ENCODE assay signal across 8 cellular contexts in genomic region chr1:27416387-27417111, GRCh38. TPM values are rescaled to one million over a fixed set of nuclear protein-coding genes. Genes with fewer than 3 reads are reported as not detected.
DNase-seq lines count a peak whose midpoint lies in the region; ATAC-seq and TF ChIP-seq lines count a peak whose summit lies in the region.

No MANE protein-coding gene starts in this region.

- no peak overlapping the region for H3K4me3 ChIP-seq in GM06990 (replicated peaks; ENCODE audit: low read depth, low read length)
- no peak overlapping the region for H3K4me3 ChIP-seq in muscle layer of colon (ENCODE audit: low read depth in 1 of 2, low read length in 2 of 2)
- no peak overlapping the region for H3K4me3 ChIP-seq in upper lobe of left lung

- H3K27me3 ChIP-seq in GM06990 (replicated peaks; ENCODE audit: control insufficient read depth, insufficient read depth, low read length) (no peaks in the 10 kb centered on the region), muscle layer of colon (ENCODE audit: control insufficient read depth in 1 of 2, insufficient read depth in 2 of 2, low read length in 2 of 2) (no peaks in the 10 kb centered on the region), upper lobe of left lung (no peaks in the 10 kb centered on the region)

- peak; percentile 45 for DNase-seq in ACHN
- peak; percentile 64 for DNase-seq in GM06990 (ENCODE audit: extremely low read depth, insufficient read length)
- DNase-seq in NCI-H146 (lab: John Stamatoyannopoulos, UW) = peak; percentile 65
- DNase-seq in dermis blood vessel endothelial cell = peak; percentile 90
- DNase-seq in upper lobe of left lung = no peak

- TF ChIP-seq POLR2A in upper lobe of left lung (IDR thresholded peaks at IDR 0.05) = no peak

- in situ Hi-C loops in ACHN (cut with HindIII; ENCODE audit: low pct_ligation_motif_present, low pct_unique_long_range_greater_than_20kb, low sequenced_read_pairs) = no loop called here

- H3K27ac ChIP-seq in VCaP = no peak overlapping the region
- peak overlapping the region; percentile 77 for H3K27ac ChIP-seq in muscle layer of colon (ENCODE audit: low read depth, low read length)
- H3K27ac ChIP-seq in upper lobe of left lung = peak overlapping the region in 2 of 4 donors; percentile 36 to 71

- 64 to 80% methylated on average over 3 of the region's 3 CpGs for WGBS in upper lobe of left lung, 2 donors

- no peak for TF ChIP-seq EP300 in upper lobe of left lung (IDR thresholded peaks at IDR 0.05)

- TF ChIP-seq CTCF in GM06990 (IDR thresholded peaks at IDR 0.05; ENCODE audit: insufficient read depth, low read length, poor library complexity, severe bottlenecking) = peak; percentile 83
- TF ChIP-seq CTCF in VCaP (conservative IDR thresholded peaks at IDR 0.05) = peak; percentile 80
- peak; percentile 43 to 73 (median 56) for TF ChIP-seq CTCF in upper lobe of left lung (IDR thresholded peaks at IDR 0.05)

- ATAC-seq in upper lobe of left lung (ENCODE audit: low FRiP score in 2 of 2) (peak; percentile 62 to 67), HG03442 (IDR thresholded peaks at IDR 0.05; ENCODE audit: unreplicated experiment) (no peak)

- H3K36me3 ChIP-seq in GM06990 (ENCODE audit: control insufficient read depth, insufficient read depth, low read length) (peaks cover 11% of the 10 kb centered on the region), muscle layer of colon (ENCODE audit: insufficient read depth, low read length) (peaks cover 58% of the 10 kb centered on the region), upper lobe of left lung (peaks cover 37 to 71% (median 62%) of the 10 kb centered on the region in 4 donors)

- H3K9me3 ChIP-seq in muscle layer of colon (ENCODE audit: low read length) (no peaks in the 10 kb centered on the region), upper lobe of left lung (no peaks in the 10 kb centered on the region)

- H3K9ac ChIP-seq in muscle layer of colon (ENCODE audit: low read length) = peak overlapping the region; percentile 4

- H3K4me1 ChIP-seq in muscle layer of colon (ENCODE audit: insufficient read depth, low read length) (peaks cover 38% of the 10 kb centered on the region), upper lobe of left lung (peaks cover 31 to 60% (median 48%) of the 10 kb centered on the region in 4 donors)

RNA-seq across cellular contexts. Expression of gene GPR3, which starts 24.1 kb away (rescaled TPM):
- total RNA-seq in dermis blood vessel endothelial cell = 0.42 and 0.51 TPM in 2 replicates
- 1 to 10 TPM in 2 of 6 donors, under 1 TPM in 3, not detected in 1; 0.39 to 1.6 (median 0.76) TPM for total RNA-seq in upper lobe of left lung

RNA-seq across cellular contexts. Expression of gene CD164L2, which starts 33.4 kb away (rescaled TPM):
- total RNA-seq in dermis blood vessel endothelial cell (not detected in 2 replicates), upper lobe of left lung (10 to 100 TPM in 1 of 6 donors, 1 to 10 TPM in 5; 2.3 to 12.3 (median 5.5) TPM)

RNA-seq across cellular contexts. Expression of gene FCN3, which starts 41.9 kb away (rescaled TPM):
- total RNA-seq in dermis blood vessel endothelial cell (0.09 TPM in 1 of 2 replicates, not detected in the other), upper lobe of left lung (1,000 to 10,000 TPM in 1 of 6 donors, 100 to 1,000 TPM in 5; 145 to 1,319 (median 555) TPM)

RNA-seq across cellular contexts. Expression of gene MAP3K6, which starts 49.8 kb away (rescaled TPM):
- total RNA-seq in dermis blood vessel endothelial cell = 6.6 and 10.3 TPM in 2 replicates
- 100 to 1,000 TPM in 4 of 6 donors, 10 to 100 TPM in 2; 36.6 to 302 (median 118) TPM for total RNA-seq in upper lobe of left lung

Comparison
In these comparisons a context has a peak if more than half of its experiments do, and no peak if none do; other contexts are left out.
1. DNase-seq: peak in ACHN (single experiment), GM06990 (single experiment), NCI-H146 (single experiment) and dermis blood vessel endothelial cell (single experiment); none in upper lobe of left lung (0 of 2).
2. RNA of gene FCN3, which starts 41.9 kb away (total RNA-seq): 145 to 1,319 TPM in upper lobe of left lung; 0.09 TPM in dermis blood vessel endothelial cell; every median in the first group is over 100 times any median in the second.
3. Peak in every context shown above with its lines, with median percentiles within 50 percentile points of each other: CTCF ChIP-seq.